1 cellular context compared by ENCODE assay signal in the genomic region with DNA sequence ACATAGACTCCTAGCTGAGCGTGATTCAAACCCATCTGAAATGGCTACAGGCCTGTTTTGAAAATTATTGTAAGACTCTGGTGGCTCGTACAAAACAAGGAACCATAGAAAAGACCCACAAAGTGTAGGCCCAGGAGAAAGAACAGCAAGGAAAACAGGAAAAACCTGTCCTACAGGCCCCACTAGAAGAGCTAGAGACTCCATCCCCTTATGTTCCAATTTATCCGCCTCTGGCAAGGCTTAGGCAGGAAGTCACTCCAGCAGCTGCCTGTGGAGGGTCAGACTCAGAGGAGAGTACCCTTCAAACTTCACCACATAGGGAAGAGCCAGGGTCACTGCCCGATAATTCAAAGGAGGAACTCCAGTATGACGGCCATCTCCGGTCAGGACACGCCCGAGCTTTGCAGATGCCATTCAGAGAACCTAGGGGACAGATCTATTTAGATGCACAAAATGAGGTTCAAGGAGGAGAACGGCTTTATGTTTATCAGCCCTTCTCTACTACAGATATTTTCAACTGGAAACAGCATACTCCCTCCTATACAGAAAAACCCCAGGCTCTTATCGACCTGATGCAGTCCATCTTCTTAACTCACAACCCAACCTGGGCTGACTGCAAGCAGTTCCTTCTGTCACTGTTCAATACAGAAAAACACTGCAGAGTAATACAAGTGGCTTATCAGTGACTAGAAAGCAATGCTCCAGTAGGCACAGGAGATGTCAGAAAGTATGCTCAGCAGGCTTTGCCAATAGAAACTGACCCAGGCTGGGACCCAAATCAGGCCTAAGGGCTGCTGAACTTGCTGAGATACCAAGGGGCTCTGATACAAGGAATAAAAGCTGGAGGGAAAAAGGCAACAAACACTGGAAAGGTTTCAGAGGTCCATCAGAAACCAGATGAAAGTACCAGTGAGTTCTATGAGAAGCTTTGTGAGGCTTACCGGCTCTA.
TF ChIP-seq lines count a peak whose summit lies in the region.

No MANE protein-coding gene starts in this region.

TF ChIP-seq in WTC11, 78 proteins besides CTCF, POLR2A, EP300 and RAD21 (continued from another document):
- TF ChIP-seq, protein P1, sequence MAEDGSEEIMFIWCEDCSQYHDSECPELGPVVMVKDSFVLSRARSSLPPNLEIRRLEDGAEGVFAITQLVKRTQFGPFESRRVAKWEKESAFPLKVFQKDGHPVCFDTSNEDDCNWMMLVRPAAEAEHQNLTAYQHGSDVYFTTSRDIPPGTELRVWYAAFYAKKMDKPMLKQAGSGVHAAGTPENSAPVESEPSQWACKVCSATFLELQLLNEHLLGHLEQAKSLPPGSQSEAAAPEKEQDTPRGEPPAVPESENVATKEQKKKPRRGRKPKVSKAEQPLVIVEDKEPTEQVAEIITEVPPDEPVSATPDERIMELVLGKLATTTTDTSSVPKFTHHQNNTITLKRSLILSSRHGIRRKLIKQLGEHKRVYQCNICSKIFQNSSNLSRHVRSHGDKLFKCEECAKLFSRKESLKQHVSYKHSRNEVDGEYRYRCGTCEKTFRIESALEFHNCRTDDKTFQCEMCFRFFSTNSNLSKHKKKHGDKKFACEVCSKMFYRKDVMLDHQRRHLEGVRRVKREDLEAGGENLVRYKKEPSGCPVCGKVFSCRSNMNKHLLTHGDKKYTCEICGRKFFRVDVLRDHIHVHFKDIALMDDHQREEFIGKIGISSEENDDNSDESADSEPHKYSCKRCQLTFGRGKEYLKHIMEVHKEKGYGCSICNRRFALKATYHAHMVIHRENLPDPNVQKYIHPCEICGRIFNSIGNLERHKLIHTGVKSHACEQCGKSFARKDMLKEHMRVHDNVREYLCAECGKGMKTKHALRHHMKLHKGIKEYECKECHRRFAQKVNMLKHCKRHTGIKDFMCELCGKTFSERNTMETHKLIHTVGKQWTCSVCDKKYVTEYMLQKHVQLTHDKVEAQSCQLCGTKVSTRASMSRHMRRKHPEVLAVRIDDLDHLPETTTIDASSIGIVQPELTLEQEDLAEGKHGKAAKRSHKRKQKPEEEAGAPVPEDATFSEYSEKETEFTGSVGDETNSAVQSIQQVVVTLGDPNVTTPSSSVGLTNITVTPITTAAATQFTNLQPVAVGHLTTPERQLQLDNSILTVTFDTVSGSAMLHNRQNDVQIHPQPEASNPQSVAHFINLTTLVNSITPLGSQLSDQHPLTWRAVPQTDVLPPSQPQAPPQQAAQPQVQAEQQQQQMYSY (CRISPR knock-in tag; IDR thresholded peaks at IDR 0.05) = no peak
- TF ChIP-seq, protein P2, sequence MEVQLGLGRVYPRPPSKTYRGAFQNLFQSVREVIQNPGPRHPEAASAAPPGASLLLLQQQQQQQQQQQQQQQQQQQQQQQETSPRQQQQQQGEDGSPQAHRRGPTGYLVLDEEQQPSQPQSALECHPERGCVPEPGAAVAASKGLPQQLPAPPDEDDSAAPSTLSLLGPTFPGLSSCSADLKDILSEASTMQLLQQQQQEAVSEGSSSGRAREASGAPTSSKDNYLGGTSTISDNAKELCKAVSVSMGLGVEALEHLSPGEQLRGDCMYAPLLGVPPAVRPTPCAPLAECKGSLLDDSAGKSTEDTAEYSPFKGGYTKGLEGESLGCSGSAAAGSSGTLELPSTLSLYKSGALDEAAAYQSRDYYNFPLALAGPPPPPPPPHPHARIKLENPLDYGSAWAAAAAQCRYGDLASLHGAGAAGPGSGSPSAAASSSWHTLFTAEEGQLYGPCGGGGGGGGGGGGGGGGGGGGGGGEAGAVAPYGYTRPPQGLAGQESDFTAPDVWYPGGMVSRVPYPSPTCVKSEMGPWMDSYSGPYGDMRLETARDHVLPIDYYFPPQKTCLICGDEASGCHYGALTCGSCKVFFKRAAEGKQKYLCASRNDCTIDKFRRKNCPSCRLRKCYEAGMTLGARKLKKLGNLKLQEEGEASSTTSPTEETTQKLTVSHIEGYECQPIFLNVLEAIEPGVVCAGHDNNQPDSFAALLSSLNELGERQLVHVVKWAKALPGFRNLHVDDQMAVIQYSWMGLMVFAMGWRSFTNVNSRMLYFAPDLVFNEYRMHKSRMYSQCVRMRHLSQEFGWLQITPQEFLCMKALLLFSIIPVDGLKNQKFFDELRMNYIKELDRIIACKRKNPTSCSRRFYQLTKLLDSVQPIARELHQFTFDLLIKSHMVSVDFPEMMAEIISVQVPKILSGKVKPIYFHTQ (CRISPR knock-in tag; IDR thresholded peaks at IDR 0.05) = no peak
- no peak for TF ChIP-seq ZNF317 (CRISPR knock-in tag; IDR thresholded peaks at IDR 0.05; ENCODE audit: borderline replicate concordance, low read depth)
- no peak for TF ChIP-seq NFYB (CRISPR knock-in tag; conservative IDR thresholded peaks at IDR 0.05; ENCODE audit: low read depth)
- TF ChIP-seq ZNF232 (CRISPR knock-in tag; IDR thresholded peaks at IDR 0.05) = no peak
- TF ChIP-seq, protein P3, sequence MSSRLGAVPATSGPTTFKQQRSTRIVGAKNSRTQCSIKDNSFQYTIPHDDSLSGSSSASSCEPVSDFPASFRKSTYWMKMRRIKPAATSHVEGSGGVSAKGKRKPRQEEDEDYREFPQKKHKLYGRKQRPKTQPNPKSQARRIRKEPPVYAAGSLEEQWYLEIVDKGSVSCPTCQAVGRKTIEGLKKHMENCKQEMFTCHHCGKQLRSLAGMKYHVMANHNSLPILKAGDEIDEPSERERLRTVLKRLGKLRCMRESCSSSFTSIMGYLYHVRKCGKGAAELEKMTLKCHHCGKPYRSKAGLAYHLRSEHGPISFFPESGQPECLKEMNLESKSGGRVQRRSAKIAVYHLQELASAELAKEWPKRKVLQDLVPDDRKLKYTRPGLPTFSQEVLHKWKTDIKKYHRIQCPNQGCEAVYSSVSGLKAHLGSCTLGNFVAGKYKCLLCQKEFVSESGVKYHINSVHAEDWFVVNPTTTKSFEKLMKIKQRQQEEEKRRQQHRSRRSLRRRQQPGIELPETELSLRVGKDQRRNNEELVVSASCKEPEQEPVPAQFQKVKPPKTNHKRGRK (CRISPR knock-in tag; IDR thresholded peaks at IDR 0.05; ENCODE audit: borderline replicate concordance) = no peak
- TF ChIP-seq ZNF138 (CRISPR knock-in tag; conservative IDR thresholded peaks at IDR 0.05) = no peak
- no peak for TF ChIP-seq GRHL2 (CRISPR knock-in tag; IDR thresholded peaks at IDR 0.05; ENCODE audit: insufficient replicate concordance, severe bottlenecking)
